Comparison of ENCODE assay signal across 24 cellular contexts in genomic region chr16:83205896-83206295, GRCh38.
DNase-seq lines count a peak whose midpoint lies in the region; ATAC-seq and TF ChIP-seq lines count a peak whose summit lies in the region.
"Had no signal": no experiment of that assay in that cellular context is flagged by ENCODE, and none has a peak within 500 bp of the region (broad histone marks: within the 10 kb centered on the region; RNA-seq: fewer than 3 reads in every experiment).

No MANE protein-coding gene starts in this region.

- no peak overlapping the region for H3K27ac ChIP-seq in breast epithelium
- H3K27ac ChIP-seq: BLaER1, KMS-11, SK-N-MC had no signal

- H3K27me3 Mint-ChIP-seq in MCF 10A (ENCODE audit: insufficient read depth, unreplicated experiment) (no peaks in the 10 kb centered on the region), chondrocyte (ENCODE audit: low read depth) (no peaks in the 10 kb centered on the region)
- H3K27me3 Mint-ChIP-seq: CD4-positive, CD25-positive, alpha-beta regulatory T cell had no signal

- DNase-seq in MCF 10A (ENCODE audit: unreplicated experiment) (peak; percentile 67), breast epithelium (ENCODE audit: low spot score in 2 of 2) (no peak), RPMI7951 (ENCODE audit: low read depth) (peak; percentile 65), choroid plexus epithelial cell (ENCODE audit: low read depth) (peak; percentile 63), erythroblast (lab: John Stamatoyannopoulos, UW) (no peak), T1000 (lab: John Stamatoyannopoulos, UW) (no peak), chondrocyte (ENCODE audit: low spot score) (no peak), Right ventricle myocardium superior (no peak)
- DNase-seq: 8988T; ACHN; CD4-positive, CD25-positive, alpha-beta regulatory T cell; DMS153; DND-41; NCI-H2029; NCI-H446 treated with DMSO at 0.1 percent for 48 hours; NCI-H526 treated with DMSO at 0.1 percent for 48 hours; SIG-M5 had no signal

- intact Hi-C loops in MCF 10A (cut with micrococcal nuclease): no loop called here
- intact Hi-C loops in breast epithelium (cut with DNase I; ENCODE audit: low total_unique reads): no loop called here
- intact Hi-C loops in Right ventricle myocardium superior (cut with DNase I): no loop called here

- H3K9me3 ChIP-seq in breast epithelium: no peaks in the 10 kb centered on the region
- H3K9me3 ChIP-seq: BLaER1 had no signal

- POLR2A ChIA-PET in MCF 10A (lab: Yijun Ruan, JAX): no interaction called here

- H3K4me3 Mint-ChIP-seq in MCF 10A (ENCODE audit: unreplicated experiment): no peak overlapping the region
- no peak overlapping the region for H3K4me3 Mint-ChIP-seq in chondrocyte (ENCODE audit: unreplicated experiment)
- H3K4me3 Mint-ChIP-seq: CD4-positive, CD25-positive, alpha-beta regulatory T cell; GM23338; IgD-negative memory B cell had no signal

- no peaks in the 10 kb centered on the region for H3K4me1 ChIP-seq in breast epithelium
- H3K4me1 ChIP-seq: BLaER1 had no signal

- H3K36me3 Mint-ChIP-seq in MCF 10A (ENCODE audit: insufficient read depth, unreplicated experiment) (no peaks in the 10 kb centered on the region), chondrocyte (ENCODE audit: low read depth) (no peaks in the 10 kb centered on the region)
- H3K36me3 Mint-ChIP-seq: CD4-positive, CD25-positive, alpha-beta regulatory T cell; IgD-negative memory B cell had no signal

- no peak for ATAC-seq in Right ventricle myocardium superior (ENCODE audit: poor library complexity)
- ATAC-seq: GM12878, GM23338, HCT116 had no signal

- TF ChIP-seq POLR2A in breast epithelium (IDR thresholded peaks at IDR 0.05): no peak
- no peak for TF ChIP-seq POLR2A in erythroblast (IDR thresholded peaks at IDR 0.05; ENCODE audit: low read length)

- no peaks in the 10 kb centered on the region for H3K27me3 ChIP-seq in breast epithelium
- H3K27me3 ChIP-seq: BLaER1 had no signal

- no TSS peak for BruUV-seq in MCF 10A (replicated peaks; lab: Mats Ljungman, UMichigan)

- no peaks in the 10 kb centered on the region for H3K9me3 Mint-ChIP-seq in MCF 10A (ENCODE audit: unreplicated experiment)
- no peaks in the 10 kb centered on the region for H3K9me3 Mint-ChIP-seq in chondrocyte (ENCODE audit: low read depth)
- H3K9me3 Mint-ChIP-seq: GM23338 had no signal

- H3K4me3 ChIP-seq in breast epithelium (no peak overlapping the region), choroid plexus epithelial cell (ENCODE audit: low read depth, low read length) (no peak overlapping the region)
- H3K4me3 ChIP-seq: BLaER1, GM12878, GM23338, SK-N-MC had no signal

- H3K4me1 Mint-ChIP-seq in MCF 10A (ENCODE audit: insufficient read depth, unreplicated experiment): peaks cover 6% of the 10 kb centered on the region
- no peaks in the 10 kb centered on the region for H3K4me1 Mint-ChIP-seq in chondrocyte (ENCODE audit: low read depth)
- H3K4me1 Mint-ChIP-seq: CD4-positive, CD25-positive, alpha-beta regulatory T cell; GM23338; IgD-negative memory B cell had no signal

- H3K36me3 ChIP-seq in breast epithelium: no peaks in the 10 kb centered on the region
- H3K36me3 ChIP-seq: BLaER1 had no signal

- TF ChIP-seq CTCF in MCF 10A (IDR thresholded peaks at IDR 0.05; ENCODE audit: unreplicated experiment) (no peak), breast epithelium (IDR thresholded peaks at IDR 0.05) (no peak), choroid plexus epithelial cell (conservative IDR thresholded peaks at IDR 0.05; ENCODE audit: low read depth, low read length) (no peak), chondrocyte (IDR thresholded peaks at IDR 0.05) (no peak)

- CTCF ChIA-PET in MCF 10A (lab: Yijun Ruan, JAX): interaction anchor here (1.5 kb wide), 1 partner anchor 942 kb away, joined by 6 read pairs; no protein-coding TSS in a partner anchor

- H3K27ac Mint-ChIP-seq in MCF 10A (ENCODE audit: low read depth, unreplicated experiment) (no peak overlapping the region), chondrocyte (ENCODE audit: unreplicated experiment) (no peak overlapping the region)
- H3K27ac Mint-ChIP-seq: CD4-positive, CD25-positive, alpha-beta regulatory T cell; GM23338; IgD-negative memory B cell had no signal

Comparison
In these comparisons a context has a peak if more than half of its experiments do, and no peak if none do; other contexts are left out.
1. DNase-seq: peak in MCF 10A (single experiment), RPMI7951 (single experiment) and choroid plexus epithelial cell (single experiment); none in breast epithelium (0 of 2), erythroblast (0 of 2), T1000 (single experiment), chondrocyte (single experiment) and Right ventricle myocardium superior (single experiment).